12 cellular contexts compared by ENCODE assay signal in genomic region chr14:31990959-31991541, GRCh38.
DNase-seq lines count a peak whose midpoint lies in the region; ATAC-seq and TF ChIP-seq lines count a peak whose summit lies in the region.
"Had no signal": no experiment of that assay in that cellular context is flagged by ENCODE, and none has a peak within 500 bp of the region (broad histone marks: within the 10 kb centered on the region; RNA-seq: fewer than 3 reads in every experiment).

No MANE protein-coding gene starts in this region.

- peaks cover 32% of the 10 kb centered on the region for H3K4me1 ChIP-seq in adipocyte (ENCODE audit: control insufficient read depth, insufficient read depth, low read length)

- peaks cover 14% of the 10 kb centered on the region for H3K9me3 ChIP-seq in adipocyte (ENCODE audit: control insufficient read depth, low read length)

- no peaks in the 10 kb centered on the region for H3K36me3 ChIP-seq in adipocyte (ENCODE audit: control insufficient read depth, insufficient read depth, low read length, severe bottlenecking)

- no peaks in the 10 kb centered on the region for H3K27me3 ChIP-seq in adipocyte (replicated peaks; ENCODE audit: control insufficient read depth, insufficient read depth, low read length)

- H3K4me3 ChIP-seq in adipocyte (ENCODE audit: low read length) (peak overlapping the region; percentile 5), retinal pigment epithelial cell (ENCODE audit: low read length) (no peak overlapping the region)

- peak; percentile 68 for DNase-seq in EH (ENCODE audit: low read depth)
- DNase-seq in adipocyte (ENCODE audit: low read depth) = no peak
- peak; percentile 93 for DNase-seq in foreskin melanocyte
- peak; percentile 69 for DNase-seq in retinal pigment epithelial cell (ENCODE audit: low read depth)
- DNase-seq in NCI-H2081 (lab: John Stamatoyannopoulos, UW) = no peak
- DNase-seq in AG08396 (ENCODE audit: low spot score) = no peak
- DNase-seq: activated CD4-positive, alpha-beta memory T cell treated with anti-CD3 and anti-CD28 coated beads, Interleukin-2, amount 10 ng/mL, durations not matched to agents 7 days and 5 days; NCI-H1436 treated with DMSO at 0.1 percent for 48 hours; right cardiac atrium; T-helper 1 cell had no signal

- ATAC-seq in HG03045 (IDR thresholded peaks at IDR 0.05; ENCODE audit: unreplicated experiment) = no peak
- ATAC-seq in GM18867 (IDR thresholded peaks at IDR 0.05; ENCODE audit: unreplicated experiment) = no peak
- ATAC-seq: right cardiac atrium had no signal

- no peak overlapping the region for H3K9ac ChIP-seq in adipocyte (ENCODE audit: low read length)

- TF ChIP-seq CTCF in retinal pigment epithelial cell (conservative IDR thresholded peaks at IDR 0.05; ENCODE audit: low read depth, low read length) = no peak

Comparison
In these comparisons a context has a peak if more than half of its experiments do, and no peak if none do; other contexts are left out.
1. DNase-seq: peak in EH (single experiment), foreskin melanocyte (single experiment) and retinal pigment epithelial cell (single experiment); none in adipocyte (single experiment), NCI-H2081 (0 of 2) and AG08396 (single experiment).